In the genomic region with DNA sequence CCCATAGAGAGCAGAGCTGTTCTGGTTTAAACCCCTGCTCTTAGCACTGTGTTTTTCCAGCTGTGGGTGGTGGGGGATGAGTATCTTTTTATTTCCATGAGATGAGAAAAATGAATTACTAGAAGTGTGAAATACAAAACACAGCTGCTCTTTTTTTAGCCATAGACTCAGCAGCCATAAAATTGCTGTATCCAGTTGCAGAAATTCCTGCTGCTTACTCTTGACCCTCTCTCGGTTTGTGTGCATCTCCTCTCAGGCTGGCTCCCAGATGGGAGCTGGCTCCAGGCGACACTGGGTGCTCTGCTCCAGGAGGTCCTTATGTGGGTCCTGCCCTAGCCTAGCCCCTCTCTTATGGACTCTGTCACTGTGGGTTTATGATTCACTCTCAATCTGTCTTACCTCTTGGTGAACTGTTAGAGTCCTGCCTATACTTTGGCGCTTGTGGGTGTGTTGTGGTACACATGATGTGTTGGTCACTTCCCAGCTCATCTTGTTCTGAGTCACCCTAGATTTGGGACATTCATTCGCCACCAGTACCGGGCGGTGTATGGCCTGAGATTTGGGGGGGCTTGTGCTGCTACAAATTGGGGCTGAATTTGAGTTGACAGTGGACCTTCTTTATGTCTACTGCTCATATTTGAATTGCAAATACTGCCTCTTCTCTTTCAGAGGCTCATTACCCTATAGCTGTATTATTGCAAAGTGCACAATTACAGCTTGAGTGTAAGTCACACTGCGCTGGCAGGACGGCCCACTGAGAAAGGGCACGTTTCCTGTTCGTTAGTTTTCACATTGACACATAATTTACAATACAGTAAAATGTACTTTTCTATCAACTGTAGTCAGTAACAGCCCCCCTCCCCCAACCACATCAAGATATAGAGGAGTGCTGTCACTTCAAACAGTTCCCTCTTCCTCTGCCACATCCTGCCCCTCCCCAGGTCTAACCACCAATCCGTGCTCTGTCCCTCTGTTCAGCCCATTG, we compare ENCODE assay signal across 8 cellular contexts. TPM values are rescaled to one million over a fixed set of nuclear protein-coding genes. Genes with fewer than 3 reads are reported as not detected.
DNase-seq lines count a peak whose midpoint lies in the region; ATAC-seq and TF ChIP-seq lines count a peak whose summit lies in the region.

No MANE protein-coding gene starts in this region.

- POLR2A ChIA-PET in activated CD4-positive, alpha-beta memory T cell treated with anti-CD3 and anti-CD28 coated beads for 36 hours (lab: Charles Lee): no interaction called here

- intact Hi-C loops in activated CD4-positive, alpha-beta memory T cell treated with anti-CD3 and anti-CD28 coated beads for 36 hours (cut with micrococcal nuclease): loop anchor here (1.0 to 2.0 kb wide), 3 partner anchors 91 to 155 kb away; partner anchors contain the start of gene RGS12
- intact Hi-C loops in left ventricle myocardium superior (cut with micrococcal nuclease): no loop called here

- no peaks in the 10 kb centered on the region for H3K27me3 Mint-ChIP-seq in activated CD4-positive, alpha-beta memory T cell treated with anti-CD3 and anti-CD28 coated beads for 36 hours

- peak overlapping the region; percentile 82 for H3K27ac Mint-ChIP-seq in activated CD4-positive, alpha-beta memory T cell treated with anti-CD3 and anti-CD28 coated beads for 36 hours

- no peaks in the 10 kb centered on the region for H3K9me3 Mint-ChIP-seq in activated CD4-positive, alpha-beta memory T cell treated with anti-CD3 and anti-CD28 coated beads for 36 hours

- H3K9ac ChIP-seq in fibroblast of lung (ENCODE audit: insufficient read depth, low read length) (no peak overlapping the region), smooth muscle cell (ENCODE audit: low read depth) (no peak overlapping the region)

- H3K27ac ChIP-seq in fibroblast of lung (ENCODE audit: insufficient read depth, low read length) (no peak overlapping the region), smooth muscle cell (ENCODE audit: low read depth) (no peak overlapping the region)

- peaks cover 21% of the 10 kb centered on the region for H3K36me3 Mint-ChIP-seq in activated CD4-positive, alpha-beta memory T cell treated with anti-CD3 and anti-CD28 coated beads for 36 hours

- peaks cover 5% of the 10 kb centered on the region for H3K36me3 ChIP-seq in fibroblast of lung (ENCODE audit: control insufficient read depth, insufficient read depth, low read length)
- H3K36me3 ChIP-seq in smooth muscle cell (ENCODE audit: low read depth): peaks cover 8% of the 10 kb centered on the region

- peaks cover 39% of the 10 kb centered on the region for H3K4me1 Mint-ChIP-seq in activated CD4-positive, alpha-beta memory T cell treated with anti-CD3 and anti-CD28 coated beads for 36 hours (ENCODE audit: low read depth)

- no peaks in the 10 kb centered on the region for H3K79me2 ChIP-seq in fibroblast of lung (ENCODE audit: control insufficient read depth, insufficient read depth, low read length)
- no peaks in the 10 kb centered on the region for H3K79me2 ChIP-seq in smooth muscle cell (ENCODE audit: low read depth)

- peaks cover 12% of the 10 kb centered on the region for H3F3A ChIP-seq in smooth muscle cell (ENCODE audit: low read depth)

- no peak overlapping the region for H3K4me3 Mint-ChIP-seq in activated CD4-positive, alpha-beta memory T cell treated with anti-CD3 and anti-CD28 coated beads for 36 hours

- TF ChIP-seq CTCF in fibroblast of lung (conservative IDR thresholded peaks at IDR 0.05 in 1 of 2, IDR thresholded peaks at IDR 0.05 in 1 of 2; ENCODE audit: low read depth in 1 of 2, low read length in 2 of 2): no peak
- TF ChIP-seq CTCF in smooth muscle cell (IDR thresholded peaks at IDR 0.05; ENCODE audit: borderline replicate concordance, insufficient read depth, poor library complexity, severe bottlenecking): no peak

- H3K4me1 ChIP-seq in fibroblast of lung (ENCODE audit: control insufficient read depth, extremely low read depth, insufficient read depth, low read length) (peaks cover 7% of the 10 kb centered on the region), smooth muscle cell (ENCODE audit: low read depth) (peaks cover 4% of the 10 kb centered on the region)

- H3K4me3 ChIP-seq in Jurkat, Clone E6-1 (ENCODE audit: low read length): peak overlapping the region; percentile 40
- H3K4me3 ChIP-seq in fibroblast of lung (replicated peaks in 1 of 4; ENCODE audit: control extremely low read depth in 1 of 4, insufficient read depth in 1 of 4, low read depth in 3 of 4, low read length in 4 of 4): no peak overlapping the region
- no peak overlapping the region for H3K4me3 ChIP-seq in smooth muscle cell

- peak; percentile 57 for ATAC-seq in GM19035 (IDR thresholded peaks at IDR 0.05; ENCODE audit: unreplicated experiment)
- ATAC-seq in left ventricle myocardium superior: no peak

- CTCF ChIA-PET in activated CD4-positive, alpha-beta memory T cell treated with anti-CD3 and anti-CD28 coated beads for 36 hours (lab: Charles Lee): interaction anchor here (1.1 to 1.2 kb wide), 3 partner anchors 8 to 189 kb away, joined by 3 to 5 read pairs (median 4); no protein-coding TSS in a partner anchor

- H3K4me2 ChIP-seq in fibroblast of lung (ENCODE audit: extremely low read depth, insufficient read depth, low read length) (no peak overlapping the region), smooth muscle cell (no peak overlapping the region)

- WGBS in smooth muscle cell (ENCODE audit: low lambda C conversion rate): 79% methylated on average over 11 of the region's 11 CpGs

- no peaks in the 10 kb centered on the region for H4K20me1 ChIP-seq in fibroblast of lung (ENCODE audit: control insufficient read depth, extremely low read depth, insufficient read depth, low read length)
- peaks cover 25% of the 10 kb centered on the region for H4K20me1 ChIP-seq in smooth muscle cell (ENCODE audit: low read depth)

- no peak overlapping the region for H2AFZ ChIP-seq in fibroblast of lung (ENCODE audit: low read length)
- H2AFZ ChIP-seq in smooth muscle cell (ENCODE audit: low read depth): no peak overlapping the region

- H3K9me3 ChIP-seq in fibroblast of lung (ENCODE audit: control insufficient read depth, insufficient read depth, low read depth, low read length) (no peaks in the 10 kb centered on the region), smooth muscle cell (replicated peaks; ENCODE audit: low read depth) (no peaks in the 10 kb centered on the region)

- H3K27me3 ChIP-seq in fibroblast of lung (ENCODE audit: control insufficient read depth, insufficient read depth, low read length): no peaks in the 10 kb centered on the region
- H3K27me3 ChIP-seq in smooth muscle cell (ENCODE audit: low read depth): no peaks in the 10 kb centered on the region

- peak; percentile 98 for DNase-seq in Jurkat, Clone E6-1 (ENCODE audit: low read depth, low spot score)
- DNase-seq in activated CD4-positive, alpha-beta memory T cell treated with anti-CD3 and anti-CD28 coated beads for 36 hours: peak; percentile 81
- DNase-seq in fibroblast of lung (ENCODE audit: low read depth in 2 of 2) (peak; percentile 74 to 81), smooth muscle cell (lab: John Stamatoyannopoulos, UW; ENCODE audit: unreplicated experiment) (no peak), dermis blood vessel endothelial cell (no peak), left ventricle myocardium superior (no peak)
- DNase-seq in stimulated activated CD4-positive, alpha-beta T cell treated with anti-CD3 and anti-CD28 coated beads, Interleukin-4, amount 100 ng/mL, for 24 hours: peak; percentile 66

RNA-seq across cellular contexts. Expression of gene MSANTD1, which starts 46.9 kb away (rescaled TPM):
- polyA plus RNA-seq in Jurkat, Clone E6-1 (2012; ENCODE audit: insufficient read depth, insufficient read length): not detected
- under 1 TPM; 0.39 to 0.45 TPM for total RNA-seq in activated CD4-positive, alpha-beta memory T cell treated with anti-CD3 and anti-CD28 coated beads for 36 hours
- total RNA-seq in fibroblast of lung: 0.26 and 0.50 TPM in 2 replicates
- polyA plus RNA-seq in fibroblast of lung: 0.02 TPM in 1 of 2 replicates, not detected in the other
- polyA plus RNA-seq in fibroblast of lung (2012): not detected in 2 replicates
- polyA minus RNA-seq in fibroblast of lung (ENCODE audit: low replicate concordance): 0.63 TPM in 1 of 2 replicates, not detected in the other
- total RNA-seq in smooth muscle cell: 1.4 TPM in 2 replicates
- 0.30 and 0.43 TPM in 2 replicates for polyA plus RNA-seq in smooth muscle cell
- total RNA-seq in dermis blood vessel endothelial cell: 0.19 and 0.34 TPM in 2 replicates
- total RNA-seq in left ventricle myocardium superior: 0.45 TPM

Comparison
In these comparisons a context has a peak if more than half of its experiments do, and no peak if none do; other contexts are left out.
1. DNase-seq: peak in Jurkat, Clone E6-1 (single experiment), activated CD4-positive, alpha-beta memory T cell treated with anti-CD3 and anti-CD28 coated beads for 36 hours (single experiment), fibroblast of lung (2 of 2) and stimulated activated CD4-positive, alpha-beta T cell treated with anti-CD3 and anti-CD28 coated beads, Interleukin-4, amount 100 ng/mL, for 24 hours (single experiment); none in smooth muscle cell (single experiment), dermis blood vessel endothelial cell (single experiment) and left ventricle myocardium superior (single experiment).